Comparison of ENCODE assay signal across 8 cellular contexts in genomic region chr22:46748948-46749681, GRCh38. TPM values are rescaled to one million over a fixed set of nuclear protein-coding genes. Genes with fewer than 3 reads are reported as not detected.
A peak's percentile ranks its signal among the peaks of the same experiment; 100 is the strongest.
DNase-seq lines count a peak whose midpoint lies in the region; ATAC-seq and TF ChIP-seq lines count a peak whose summit lies in the region.

No MANE protein-coding gene starts in this region.

- H3K36me3 ChIP-seq in skeletal muscle tissue (ENCODE audit: control insufficient read depth in 3 of 3, insufficient read depth in 3 of 3, low read length in 3 of 3): no peaks in the 10 kb centered on the region
- H3K36me3 ChIP-seq in ovary: no peaks in the 10 kb centered on the region

- H3K4me3 ChIP-seq in skeletal muscle tissue (ENCODE audit: low read length in 3 of 3): no peak overlapping the region
- H3K4me3 ChIP-seq in ovary: no peak overlapping the region

- H3K27me3 ChIP-seq in skeletal muscle tissue (ENCODE audit: control insufficient read depth in 3 of 3, insufficient read depth in 3 of 3, low read length in 3 of 3) (no peaks in the 10 kb centered on the region), ovary (no peaks in the 10 kb centered on the region)

- ATAC-seq in HG02798 (IDR thresholded peaks at IDR 0.05; ENCODE audit: poor library complexity, unreplicated experiment) (no peak), GM21423 (IDR thresholded peaks at IDR 0.05; ENCODE audit: unreplicated experiment) (no peak), GM21529 (IDR thresholded peaks at IDR 0.05; ENCODE audit: unreplicated experiment) (no peak)

- intact Hi-C loops in ovary (cut with DNase I): no loop called here

- DNase-seq in GDM1 (lab: John Stamatoyannopoulos, UW): peak; percentile 81
- peak; percentile 50 for DNase-seq in activated CD4-positive, CD25-positive, alpha-beta regulatory T cell treated with anti-CD3 and anti-CD28 coated beads, Interleukin-2, amount 50 U/mL, for 72 hours
- DNase-seq in effector CD4-positive, alpha-beta T cell: peak; percentile 59
- DNase-seq in ovary: no peak

- H3K9me3 ChIP-seq in skeletal muscle tissue (ENCODE audit: control insufficient read depth in 3 of 3, low read length in 3 of 3): no peaks in the 10 kb centered on the region
- no peaks in the 10 kb centered on the region for H3K9me3 ChIP-seq in ovary

- H3K27ac ChIP-seq in skeletal muscle tissue (ENCODE audit: low read depth, low read length) (peak overlapping the region; percentile 9), ovary (no peak overlapping the region)

- peaks cover 56 to 75% (median 74%) of the 10 kb centered on the region in 3 donors for H3K4me1 ChIP-seq in skeletal muscle tissue (ENCODE audit: control insufficient read depth in 3 of 3, insufficient read depth in 3 of 3, low read length in 3 of 3)
- peaks cover 2% of the 10 kb centered on the region for H3K4me1 ChIP-seq in ovary (ENCODE audit: insufficient read depth)

- H3K9ac ChIP-seq in skeletal muscle tissue (ENCODE audit: low read depth in 1 of 3, low read length in 3 of 3): peak overlapping the region in 1 of 3 donors; percentile 40

- no peak for TF ChIP-seq EP300 in ovary (IDR thresholded peaks at IDR 0.05)

- 17 to 26% (median 24%) methylated on average over 14 of the region's 14 CpGs for WGBS in ovary, 3 donors

- no peak for TF ChIP-seq POLR2A in ovary (IDR thresholded peaks at IDR 0.05)

- TF ChIP-seq CTCF in ovary (IDR thresholded peaks at IDR 0.05): no peak

RNA-seq across cellular contexts. Expression of gene CERK, which starts 11.1 kb away (rescaled TPM):
- total RNA-seq in skeletal muscle tissue: 18.3 TPM
- 10 to 100 TPM; 30.3 to 71.1 (median 47.4) TPM for total RNA-seq in ovary
- 10 to 100 TPM; 27.1 to 27.6 TPM for polyA plus RNA-seq in ovary

RNA-seq across cellular contexts. Expression of gene TBC1D22A, which starts 13.3 kb away (rescaled TPM):
- total RNA-seq in skeletal muscle tissue (6.8 TPM), ovary (10 to 100 TPM; 12.5 to 25.6 (median 19.1) TPM)
- polyA plus RNA-seq in ovary: 10 to 100 TPM; 13.2 to 14.8 TPM

Comparison
In these comparisons a context has a peak if more than half of its experiments do, and no peak if none do; other contexts are left out.
1. DNase-seq: peak in GDM1 (single experiment), activated CD4-positive, CD25-positive, alpha-beta regulatory T cell treated with anti-CD3 and anti-CD28 coated beads, Interleukin-2, amount 50 U/mL, for 72 hours (single experiment) and effector CD4-positive, alpha-beta T cell (single experiment); none in ovary (0 of 5).